In genomic region chr5:178483620-178484019, GRCh38 we compare ENCODE assay signal across 9 cellular contexts.
DNase-seq lines count a peak whose midpoint lies in the region; ATAC-seq lines count a peak whose summit lies in the region.
"Had no signal": no experiment of that assay in that cellular context is flagged by ENCODE, and none has a peak within 500 bp of the region (broad histone marks: within the 10 kb centered on the region; RNA-seq: fewer than 3 reads in every experiment).

No MANE protein-coding gene starts in this region.

- ATAC-seq in left lobe of liver: peak; percentile 51
- no peak for ATAC-seq in HG03095 (IDR thresholded peaks at IDR 0.05; ENCODE audit: unreplicated experiment)

- DNase-seq in NOMO-1 treated with DMSO at 0.1 percent for 48 hours (lab: John Stamatoyannopoulos, UW; ENCODE audit: unreplicated experiment): peak; percentile 89
- DNase-seq in activated T-cell treated with anti-CD3 and anti-CD28 coated beads for 1 hour (ENCODE audit: low read depth): peak; percentile 29
- peak; percentile 41 for DNase-seq in left lobe of liver (ENCODE audit: low spot score)
- DNase-seq in stimulated activated CD8-positive, alpha-beta memory T cell treated with anti-CD3 and anti-CD28 coated beads, Interleukin-7, amount 100 ng/mL, for 1 hour (ENCODE audit: low read depth in 2 of 2): peak; percentile 6 to 13
- no peak for DNase-seq in HCEC 1CT
- DNase-seq in NCI-H1048 (lab: John Stamatoyannopoulos, UW): no peak
- no peak for DNase-seq in NCI-H146 treated with DMSO at 0.1 percent for 48 hours (lab: John Stamatoyannopoulos, UW; ENCODE audit: unreplicated experiment)
- DNase-seq: IMR-90 had no signal

Comparison
In these comparisons a context has a peak if more than half of its experiments do, and no peak if none do; other contexts are left out.
1. DNase-seq: peak in NOMO-1 treated with DMSO at 0.1 percent for 48 hours (single experiment), activated T-cell treated with anti-CD3 and anti-CD28 coated beads for 1 hour (single experiment), left lobe of liver (single experiment) and stimulated activated CD8-positive, alpha-beta memory T cell treated with anti-CD3 and anti-CD28 coated beads, Interleukin-7, amount 100 ng/mL, for 1 hour (2 of 2); none in HCEC 1CT (single experiment), NCI-H1048 (single experiment) and NCI-H146 treated with DMSO at 0.1 percent for 48 hours (single experiment).